16 cellular contexts compared by ENCODE assay signal in the genomic region with DNA sequence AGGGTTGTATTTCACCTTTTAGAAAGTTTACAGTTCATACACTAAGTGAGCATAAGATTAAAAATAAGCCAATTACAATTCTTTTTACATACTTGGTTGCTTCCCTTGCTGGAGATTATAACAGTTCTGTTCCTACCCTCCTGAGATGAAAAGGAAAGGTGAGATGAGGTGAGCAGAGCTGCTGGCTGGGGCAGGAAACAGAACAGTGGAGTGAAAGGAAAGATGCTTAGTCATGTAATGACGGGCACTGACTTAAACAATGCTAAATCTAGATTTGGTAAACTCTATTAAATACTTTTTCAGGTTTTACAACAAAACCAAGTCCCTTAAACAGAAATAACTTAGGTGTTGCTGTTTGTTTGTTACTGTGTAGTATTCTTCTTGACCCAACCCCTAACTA. TPM values are rescaled to one million over a fixed set of nuclear protein-coding genes. Genes with fewer than 3 reads are reported as not detected.
A peak's percentile ranks its signal among the peaks of the same experiment; 100 is the strongest.
DNase-seq lines count a peak whose midpoint lies in the region; ATAC-seq, FAIRE-seq and TF ChIP-seq lines count a peak whose summit lies in the region.
"Had no signal": no experiment of that assay in that cellular context is flagged by ENCODE, and none has a peak within 500 bp of the region (broad histone marks: within the 10 kb centered on the region; RNA-seq: fewer than 3 reads in every experiment).

No MANE protein-coding gene starts in this region.

- CTCF ChIA-PET in WTC11 (lab: Charles Lee): no interaction called here

- no peaks in the 10 kb centered on the region for H3K4me1 ChIP-seq in esophagus squamous epithelium
- H3K4me1 ChIP-seq: tibial artery had no signal

- TF ChIP-seq CTCF in WTC11 (IDR thresholded peaks at IDR 0.05) (no peak), esophagus squamous epithelium (IDR thresholded peaks at IDR 0.05) (no peak)

- intact Hi-C loops in esophagus squamous epithelium (cut with DNase I): no loop called here

- no peak overlapping the region for H3K4me3 Mint-ChIP-seq in WTC11
- H3K4me3 Mint-ChIP-seq in immature natural killer cell: no peak overlapping the region
- H3K4me3 Mint-ChIP-seq: activated T-helper 1 cell treated with anti-CD3 and anti-CD28 coated beads, Interleukin-12 subunit alpha, Interleukin-12 subunit beta, Interleukin-2, Interleukin-4 antibody, amounts not matched to agents 30 ng/mL and 10 ng/mL and 1 ng/mL, durations not matched to agents 14 hours and 24 hours and 36 hours had no signal

- H3K9me3 Mint-ChIP-seq in WTC11 (no peaks in the 10 kb centered on the region), immature natural killer cell (peaks cover 0 to 2% (median 0%) of the 10 kb centered on the region in 6 donors)
- H3K9me3 Mint-ChIP-seq: activated T-helper 1 cell treated with anti-CD3 and anti-CD28 coated beads, Interleukin-12 subunit alpha, Interleukin-12 subunit beta, Interleukin-2, Interleukin-4 antibody, amounts not matched to agents 30 ng/mL and 10 ng/mL and 1 ng/mL, durations not matched to agents 14 hours and 24 hours and 36 hours had no signal

- POLR2A ChIA-PET in WTC11 (lab: Charles Lee): no interaction called here

- no peak overlapping the region for H3K4me3 ChIP-seq in esophagus squamous epithelium
- H3K4me3 ChIP-seq: tibial artery had no signal

- no peak overlapping the region for H3K27ac ChIP-seq in esophagus squamous epithelium
- H3K27ac ChIP-seq: tibial artery had no signal

- H3K4me1 Mint-ChIP-seq in WTC11 (peaks cover 16% of the 10 kb centered on the region), immature natural killer cell (no peaks in the 10 kb centered on the region)

- no peaks in the 10 kb centered on the region for H3K36me3 Mint-ChIP-seq in WTC11
- no peaks in the 10 kb centered on the region for H3K36me3 Mint-ChIP-seq in immature natural killer cell

- no peak for ATAC-seq in WTC11
- ATAC-seq: left cardiac atrium had no signal

- no peaks in the 10 kb centered on the region for H3K9me3 ChIP-seq in esophagus squamous epithelium
- H3K9me3 ChIP-seq: tibial artery had no signal

- H3K27me3 ChIP-seq in esophagus squamous epithelium: no peaks in the 10 kb centered on the region
- H3K27me3 ChIP-seq: tibial artery had no signal

- H3K36me3 ChIP-seq in esophagus squamous epithelium: no peaks in the 10 kb centered on the region
- H3K36me3 ChIP-seq: tibial artery had no signal

- DNase-seq in NCI-H748 (lab: John Stamatoyannopoulos, UW; ENCODE audit: unreplicated experiment) (peak; percentile 13), NCI-H748 treated with DMSO at 0.1 percent for 48 hours (lab: John Stamatoyannopoulos, UW) (no peak), HCEC 1CT (peak; percentile 22), WTC11 (ENCODE audit: low spot score) (no peak), immature natural killer cell (no peak), esophagus squamous epithelium (lab: John Stamatoyannopoulos, UW) (no peak), DMS 273 (lab: John Stamatoyannopoulos, UW; ENCODE audit: unreplicated experiment) (no peak)
- DNase-seq: activated CD4-positive, CD25-positive, alpha-beta regulatory T cell treated with anti-CD3 and anti-CD28 coated beads, Interleukin-2, amount 50 U/mL, for 72 hours; effector memory CD4-positive, alpha-beta T cell; left cardiac atrium; NCI-H1694 treated with DMSO at 0.1 percent for 48 hours; SW 1271; tibial artery had no signal

- WGBS in esophagus squamous epithelium, 2 donors: 10 to 17% methylated on average over 1 of the region's 1 CpG

- H3K27ac Mint-ChIP-seq in WTC11: no peak overlapping the region
- H3K27ac Mint-ChIP-seq in immature natural killer cell: no peak overlapping the region
- H3K27ac Mint-ChIP-seq: activated T-helper 1 cell treated with anti-CD3 and anti-CD28 coated beads, Interleukin-12 subunit alpha, Interleukin-12 subunit beta, Interleukin-2, Interleukin-4 antibody, amounts not matched to agents 30 ng/mL and 10 ng/mL and 1 ng/mL, durations not matched to agents 14 hours and 24 hours and 36 hours; progenitor cell of endocrine pancreas had no signal

- TF ChIP-seq POLR2A in esophagus squamous epithelium (IDR thresholded peaks at IDR 0.05): no peak

- FAIRE-seq in islet of Langerhans (lab: Jason Lieb, UNC): peak; percentile 65

- H3K27me3 Mint-ChIP-seq in WTC11 (ENCODE audit: low read depth) (no peaks in the 10 kb centered on the region), immature natural killer cell (ENCODE audit: low read depth in 3 of 3) (peaks cover 5 to 9% (median 5%) of the 10 kb centered on the region in 3 donors)
- H3K27me3 Mint-ChIP-seq: progenitor cell of endocrine pancreas had no signal

TF ChIP-seq in WTC11, 78 proteins besides CTCF, POLR2A, EP300 and RAD21:
- TF ChIP-seq NFE2L1 (CRISPR knock-in tag; IDR thresholded peaks at IDR 0.05): peak; percentile 44; the same call in 1 of the 2 replicates
- TF ChIP-seq, protein P1, sequence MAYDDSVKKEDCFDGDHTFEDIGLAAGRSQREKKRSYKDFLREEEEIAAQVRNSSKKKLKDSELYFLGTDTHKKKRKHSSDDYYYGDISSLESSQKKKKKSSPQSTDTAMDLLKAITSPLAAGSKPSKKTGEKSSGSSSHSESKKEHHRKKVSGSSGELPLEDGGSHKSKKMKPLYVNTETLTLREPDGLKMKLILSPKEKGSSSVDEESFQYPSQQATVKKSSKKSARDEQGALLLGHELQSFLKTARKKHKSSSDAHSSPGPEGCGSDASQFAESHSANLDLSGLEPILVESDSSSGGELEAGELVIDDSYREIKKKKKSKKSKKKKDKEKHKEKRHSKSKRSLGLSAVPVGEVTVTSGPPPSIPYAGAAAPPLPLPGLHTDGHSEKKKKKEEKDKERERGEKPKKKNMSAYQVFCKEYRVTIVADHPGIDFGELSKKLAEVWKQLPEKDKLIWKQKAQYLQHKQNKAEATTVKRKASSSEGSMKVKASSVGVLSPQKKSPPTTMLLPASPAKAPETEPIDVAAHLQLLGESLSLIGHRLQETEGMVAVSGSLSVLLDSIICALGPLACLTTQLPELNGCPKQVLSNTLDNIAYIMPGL (CRISPR knock-in tag; IDR thresholded peaks at IDR 0.05): no peak

RNA-seq across cellular contexts. Expression of a gene that starts 19.9 kb away (rescaled TPM):
- 0.18 to 0.39 TPM (median 0.34 TPM) in 3 replicates for total RNA-seq in WTC11 (2021)
- 10 to 100 TPM in 2 of 3 donors, 1 to 10 TPM in 1; 8.4 to 17.5 (median 14.6) TPM for polyA plus RNA-seq in immature natural killer cell
- 10 to 100 TPM in 2 of 4 donors, 1 to 10 TPM in 2; 2.3 to 37.6 (median 11.6) TPM for total RNA-seq in esophagus squamous epithelium

Comparison
In these comparisons a context has a peak if more than half of its experiments do, and no peak if none do; other contexts are left out.
1. DNase-seq: peak in NCI-H748 (single experiment) and HCEC 1CT (single experiment); none in NCI-H748 treated with DMSO at 0.1 percent for 48 hours (single experiment), WTC11 (single experiment), immature natural killer cell (0 of 3), esophagus squamous epithelium (single experiment) and DMS 273 (single experiment).